Comparison of ENCODE assay signal across 24 cellular contexts in genomic region chr19:33441277-33441699, GRCh38.
DNase-seq lines count a peak whose midpoint lies in the region; ATAC-seq, FAIRE-seq and TF ChIP-seq lines count a peak whose summit lies in the region.
"Had no signal": no experiment of that assay in that cellular context is flagged by ENCODE, and none has a peak within 500 bp of the region (broad histone marks: within the 10 kb centered on the region; RNA-seq: fewer than 3 reads in every experiment).

No MANE protein-coding gene starts in this region.

- TF ChIP-seq CTCF in left ventricle myocardium inferior (IDR thresholded peaks at IDR 0.05; ENCODE audit: borderline replicate concordance) (no peak), RWPE1 (conservative IDR thresholded peaks at IDR 0.05; ENCODE audit: low read depth) (no peak)

- no peak overlapping the region for H3K4me3 ChIP-seq in left ventricle myocardium inferior
- H3K4me3 ChIP-seq in naive thymus-derived CD4-positive, alpha-beta T cell (ENCODE audit: low read length): no peak overlapping the region
- H3K4me3 ChIP-seq: body of pancreas, coronary artery, ovary, SJCRH30 had no signal

- H3K27me3 ChIP-seq in left ventricle myocardium inferior (ENCODE audit: low read depth): no peaks in the 10 kb centered on the region
- no peaks in the 10 kb centered on the region for H3K27me3 ChIP-seq in naive thymus-derived CD4-positive, alpha-beta T cell (ENCODE audit: control insufficient read depth in 2 of 2, insufficient read depth in 2 of 2, low read length in 2 of 2)
- H3K27me3 ChIP-seq: body of pancreas, ovary, SJCRH30 had no signal

- ATAC-seq in Right ventricle myocardium inferior (no peak), GM21367 (IDR thresholded peaks at IDR 0.05; ENCODE audit: unreplicated experiment) (no peak)
- ATAC-seq in central memory CD8-positive, alpha-beta T cell (replicated peaks; ENCODE audit: extremely low read depth, poor library complexity, severe bottlenecking): peak; percentile 46
- peak; percentile 76 for ATAC-seq in naive thymus-derived CD4-positive, alpha-beta T cell
- ATAC-seq: activated naive CD8-positive, alpha-beta T cell treated with anti-CD3 and anti-CD28 coated beads, Interleukin-2, amount 50 U/mL, for 24 hours; activated T-cell treated with anti-CD3 and anti-CD28 coated beads, Interleukin-2, amount 50 U/mL, for 72 hours; body of pancreas had no signal

- TF ChIP-seq POLR2A in GM12892 (IDR thresholded peaks at IDR 0.05; ENCODE audit: low read depth, low read length): no peak

- H3K36me3 Mint-ChIP-seq in central memory CD8-positive, alpha-beta T cell (ENCODE audit: insufficient read depth): peaks cover 2% of the 10 kb centered on the region
- H3K36me3 Mint-ChIP-seq in naive thymus-derived CD4-positive, alpha-beta T cell: peaks cover 0 to 31% (median 8%) of the 10 kb centered on the region in 5 donors

- H3K27ac Mint-ChIP-seq in central memory CD8-positive, alpha-beta T cell (ENCODE audit: low read depth): no peak overlapping the region
- H3K27ac Mint-ChIP-seq in naive thymus-derived CD4-positive, alpha-beta T cell: no peak overlapping the region
- H3K27ac Mint-ChIP-seq: activated naive CD8-positive, alpha-beta T cell treated with anti-CD3 and anti-CD28 coated beads, Interleukin-2, amount 50 U/mL, for 24 hours; activated T-cell treated with anti-CD3 and anti-CD28 coated beads, Interleukin-2, amount 50 U/mL, for 72 hours; memory B cell had no signal

- peaks cover 14% of the 10 kb centered on the region for H3K4me1 Mint-ChIP-seq in central memory CD8-positive, alpha-beta T cell
- peaks cover 0 to 4% (median 0%) of the 10 kb centered on the region in 7 donors for H3K4me1 Mint-ChIP-seq in naive thymus-derived CD4-positive, alpha-beta T cell
- H3K4me1 Mint-ChIP-seq: activated naive CD8-positive, alpha-beta T cell treated with anti-CD3 and anti-CD28 coated beads, Interleukin-2, amount 50 U/mL, for 24 hours; memory B cell had no signal

- no peaks in the 10 kb centered on the region for H3K27me3 Mint-ChIP-seq in central memory CD8-positive, alpha-beta T cell
- no peaks in the 10 kb centered on the region for H3K27me3 Mint-ChIP-seq in naive thymus-derived CD4-positive, alpha-beta T cell
- H3K27me3 Mint-ChIP-seq: activated naive CD8-positive, alpha-beta T cell treated with anti-CD3 and anti-CD28 coated beads, Interleukin-2, amount 50 U/mL, for 24 hours; memory B cell had no signal

- no peaks in the 10 kb centered on the region for H3K9me3 ChIP-seq in left ventricle myocardium inferior (replicated peaks)
- H3K9me3 ChIP-seq in naive thymus-derived CD4-positive, alpha-beta T cell (ENCODE audit: control insufficient read depth in 2 of 3, low read length in 3 of 3): no peaks in the 10 kb centered on the region
- H3K9me3 ChIP-seq: body of pancreas, ovary, SJCRH30 had no signal

- DNase-seq in left ventricle myocardium inferior: peak; percentile 11
- DNase-seq in Right ventricle myocardium inferior (ENCODE audit: missing footprints): no peak
- no peak for DNase-seq in central memory CD8-positive, alpha-beta T cell (ENCODE audit: low spot score in 2 of 2)
- DNase-seq in naive thymus-derived CD4-positive, alpha-beta T cell: no peak
- DNase-seq in RWPE1 (ENCODE audit: low spot score): no peak
- no peak for DNase-seq in DMS79 treated with DMSO at 0.1 percent for 48 hours (lab: John Stamatoyannopoulos, UW)
- DNase-seq in GM12892 (ENCODE audit: insufficient read length): no peak
- DNase-seq: activated naive CD8-positive, alpha-beta T cell treated with anti-CD3 and anti-CD28 coated beads, Interleukin-2, amount 50 U/mL, for 24 hours; activated T-cell treated with anti-CD3 and anti-CD28 coated beads, Interleukin-2, amount 50 U/mL, for 72 hours; body of pancreas; GDM1; KBM-7; NCI-H187; NCI-H2227 treated with DMSO at 0.1 percent for 48 hours; NCI-H774; SJCRH30; stimulated activated CD4-positive, alpha-beta T cell treated with anti-CD3 and anti-CD28 coated beads, Interleukin-2, amount 100 ng/mL, for 24 hours; stimulated activated naive CD4-positive, alpha-beta T cell; WERI-Rb-1 had no signal

- POLR2A ChIA-PET in naive thymus-derived CD4-positive, alpha-beta T cell (lab: Charles Lee): no interaction called here
- POLR2A ChIA-PET in RWPE1 (lab: Yijun Ruan, JAX; ENCODE audit: low non-redundant PET): no interaction called here

- H3K4me1 ChIP-seq in left ventricle myocardium inferior: peaks cover 9% of the 10 kb centered on the region
- no peaks in the 10 kb centered on the region for H3K4me1 ChIP-seq in naive thymus-derived CD4-positive, alpha-beta T cell (ENCODE audit: control insufficient read depth in 2 of 2, insufficient read depth in 2 of 2, low read length in 2 of 2)
- H3K4me1 ChIP-seq: body of pancreas had no signal

- H3K27ac ChIP-seq in left ventricle myocardium inferior (replicated peaks) (no peak overlapping the region), RWPE1 (no peak overlapping the region)
- no peak overlapping the region for H3K27ac ChIP-seq in naive thymus-derived CD4-positive, alpha-beta T cell (ENCODE audit: low read depth, low read length)
- H3K27ac ChIP-seq: body of pancreas, coronary artery, ovary, SJCRH30, WERI-Rb-1 had no signal

- H3K4me3 Mint-ChIP-seq in central memory CD8-positive, alpha-beta T cell: no peak overlapping the region
- no peak overlapping the region for H3K4me3 Mint-ChIP-seq in naive thymus-derived CD4-positive, alpha-beta T cell
- H3K4me3 Mint-ChIP-seq: activated naive CD8-positive, alpha-beta T cell treated with anti-CD3 and anti-CD28 coated beads, Interleukin-2, amount 50 U/mL, for 24 hours; activated T-cell treated with anti-CD3 and anti-CD28 coated beads, Interleukin-2, amount 50 U/mL, for 72 hours; memory B cell had no signal

- no peak for FAIRE-seq in GM12892 (lab: Jason Lieb, UNC)
- FAIRE-seq: islet of Langerhans had no signal

- intact Hi-C loops in left ventricle myocardium inferior (cut with micrococcal nuclease) (no loop called here), Right ventricle myocardium inferior (cut with DNase I) (no loop called here)
- intact Hi-C loops in naive thymus-derived CD4-positive, alpha-beta T cell (cut with micrococcal nuclease): no loop called here

- H3K36me3 ChIP-seq in left ventricle myocardium inferior: peaks cover 9% of the 10 kb centered on the region
- H3K36me3 ChIP-seq in naive thymus-derived CD4-positive, alpha-beta T cell (ENCODE audit: control insufficient read depth in 2 of 3, insufficient read depth in 3 of 3, low read length in 3 of 3): no peaks in the 10 kb centered on the region
- H3K36me3 ChIP-seq: ovary, SJCRH30, WERI-Rb-1 had no signal

- CTCF ChIA-PET in naive thymus-derived CD4-positive, alpha-beta T cell (lab: Charles Lee): no interaction called here
- CTCF ChIA-PET in RWPE1 (lab: Yijun Ruan, JAX): interaction anchor here (1.0 kb wide), 1 partner anchor 11 kb away, joined by 3 read pairs; no protein-coding TSS in a partner anchor

- no peaks in the 10 kb centered on the region for H3K9me3 Mint-ChIP-seq in central memory CD8-positive, alpha-beta T cell
- H3K9me3 Mint-ChIP-seq in naive thymus-derived CD4-positive, alpha-beta T cell: peaks cover 0 to 3% (median 0%) of the 10 kb centered on the region in 11 donors
- H3K9me3 Mint-ChIP-seq: activated naive CD8-positive, alpha-beta T cell treated with anti-CD3 and anti-CD28 coated beads, Interleukin-2, amount 50 U/mL, for 24 hours; activated T-cell treated with anti-CD3 and anti-CD28 coated beads, Interleukin-2, amount 50 U/mL, for 72 hours; memory B cell had no signal

Comparison
In these comparisons a context has a peak if more than half of its experiments do, and no peak if none do; other contexts are left out.
1. ATAC-seq: peak in central memory CD8-positive, alpha-beta T cell (single experiment) and naive thymus-derived CD4-positive, alpha-beta T cell (single experiment); none in Right ventricle myocardium inferior (single experiment) and GM21367 (single experiment).